ENCODE assay signal across 21 cellular contexts in the genomic region with DNA sequence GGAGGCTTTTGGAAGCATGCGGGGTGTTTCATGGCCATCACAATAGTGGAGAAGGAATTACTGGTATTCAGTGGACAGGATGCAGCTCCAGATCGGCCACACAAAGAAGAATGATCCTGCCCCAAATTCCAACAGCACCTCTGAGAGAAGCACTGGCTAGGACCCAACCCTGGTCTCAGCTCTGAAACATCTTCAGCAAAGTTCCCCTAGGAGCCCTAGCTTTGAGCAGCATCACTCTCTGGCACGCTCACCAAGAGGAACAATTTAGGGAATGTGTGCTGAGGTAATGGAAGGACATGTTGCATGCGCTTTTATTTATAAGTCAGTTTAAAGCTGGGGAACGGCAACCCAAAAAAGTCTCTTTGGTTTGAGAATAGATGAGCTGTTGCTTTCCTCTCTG. TPM values are rescaled to one million over a fixed set of nuclear protein-coding genes. Genes with fewer than 3 reads are reported as not detected.
A peak's percentile ranks its signal among the peaks of the same experiment; 100 is the strongest.
DNase-seq lines count a peak whose midpoint lies in the region; ATAC-seq and TF ChIP-seq lines count a peak whose summit lies in the region.
"Had no signal": no experiment of that assay in that cellular context is flagged by ENCODE, and none has a peak within 500 bp of the region (broad histone marks: within the 10 kb centered on the region; RNA-seq: fewer than 3 reads in every experiment).

No MANE protein-coding gene starts in this region.

- TF ChIP-seq POLR2A in esophagus squamous epithelium (IDR thresholded peaks at IDR 0.05) = no peak
- TF ChIP-seq POLR2A in uterus (IDR thresholded peaks at IDR 0.05) = no peak

- H3K27ac ChIP-seq in esophagus squamous epithelium (peak overlapping the region in 3 of 4 donors; percentile 44 to 77 (median 71)), uterus (peak overlapping the region; percentile 2 to 39)
- H3K27ac ChIP-seq: 22Rv1, parathyroid adenoma, spleen had no signal

- H3K27me3 ChIP-seq in esophagus squamous epithelium = no peaks in the 10 kb centered on the region
- no peaks in the 10 kb centered on the region for H3K27me3 ChIP-seq in uterus
- H3K27me3 ChIP-seq: spleen, tibial nerve had no signal

- WGBS in esophagus squamous epithelium, 2 donors = 78 to 81% methylated on average over 4 to 5 of the region's 5 CpGs

- no peak for DNase-seq in Right ventricle myocardium superior
- no peak for DNase-seq in cardiac septum (ENCODE audit: low spot score)
- DNase-seq in esophagus squamous epithelium (lab: John Stamatoyannopoulos, UW) = no peak
- no peak for DNase-seq in neural crest cell (ENCODE audit: low read depth, low spot score)
- peak in 1 of 2 donors; percentile 35 for DNase-seq in uterus
- DNase-seq in NOMO-1 treated with DMSO at 0.1 percent for 48 hours (lab: John Stamatoyannopoulos, UW; ENCODE audit: unreplicated experiment) = no peak
- DNase-seq: activated CD4-positive, alpha-beta T cell treated with anti-CD3 and anti-CD28 coated beads for 48 hours; activated CD8-positive, alpha-beta memory T cell treated with anti-CD3 and anti-CD28 coated beads, Interleukin-2, amount 50 U/mL, for 48 hours; CD4-positive, alpha-beta T cell; cortex of kidney; DMS79; mucosa of descending colon; NCI-H2171 treated with DMSO at 0.1 percent for 48 hours; spleen; SW 1271 had no signal

- H3K4me1 ChIP-seq in esophagus squamous epithelium (peaks cover 0 to 16% (median 0%) of the 10 kb centered on the region in 3 donors), uterus (no peaks in the 10 kb centered on the region)
- H3K4me1 ChIP-seq: parathyroid adenoma, spleen had no signal

- no peak overlapping the region for H3K4me3 ChIP-seq in esophagus squamous epithelium
- no peak overlapping the region for H3K4me3 ChIP-seq in uterus
- H3K4me3 ChIP-seq: mucosa of descending colon, spleen, tibial nerve had no signal

- peaks cover 0 to 15% (median 0%) of the 10 kb centered on the region in 3 donors for H3K9me3 ChIP-seq in esophagus squamous epithelium
- no peaks in the 10 kb centered on the region for H3K9me3 ChIP-seq in uterus
- H3K9me3 ChIP-seq: mucosa of descending colon had no signal

- TF ChIP-seq CTCF in esophagus squamous epithelium (IDR thresholded peaks at IDR 0.05) = no peak
- no peak for TF ChIP-seq CTCF in neural crest cell (conservative IDR thresholded peaks at IDR 0.05)
- no peak for TF ChIP-seq CTCF in uterus (IDR thresholded peaks at IDR 0.05)

- peaks cover 10% of the 10 kb centered on the region for H3K9me3 Mint-ChIP-seq in neural crest cell

- ATAC-seq in Right ventricle myocardium superior (ENCODE audit: poor library complexity) (peak; percentile 28), GM18502 (IDR thresholded peaks at IDR 0.05; ENCODE audit: poor library complexity, unreplicated experiment) (no peak), HG02678 (IDR thresholded peaks at IDR 0.05; ENCODE audit: unreplicated experiment) (no peak)
- ATAC-seq: HCT116, mucosa of descending colon had no signal

- peaks cover 11% of the 10 kb centered on the region for H3K36me3 Mint-ChIP-seq in neural crest cell (ENCODE audit: low read depth)

- H3K36me3 ChIP-seq in esophagus squamous epithelium = no peaks in the 10 kb centered on the region
- no peaks in the 10 kb centered on the region for H3K36me3 ChIP-seq in uterus
- H3K36me3 ChIP-seq: spleen, tibial nerve had no signal

- H3K4me1 Mint-ChIP-seq in neural crest cell = peaks cover 10% of the 10 kb centered on the region

- no peak overlapping the region for H3K27ac Mint-ChIP-seq in neural crest cell (ENCODE audit: unreplicated experiment)
- H3K27ac Mint-ChIP-seq: CD4-positive, alpha-beta T cell had no signal

- peak overlapping the region; percentile 47 for H3K4me3 Mint-ChIP-seq in neural crest cell
- H3K4me3 Mint-ChIP-seq: CD4-positive, alpha-beta T cell had no signal

- H3K27me3 Mint-ChIP-seq in neural crest cell (ENCODE audit: low read depth) = peaks cover 11% of the 10 kb centered on the region
- H3K27me3 Mint-ChIP-seq: CD4-positive, alpha-beta T cell had no signal

- intact Hi-C loops in Right ventricle myocardium superior (cut with DNase I) = no loop called here
- intact Hi-C loops in cardiac septum (cut with DNase I) = no loop called here
- intact Hi-C loops in esophagus squamous epithelium (cut with DNase I) = no loop called here
- intact Hi-C loops in uterus (cut with DNase I; ENCODE audit: low total_unique reads) = no loop called here

RNA-seq across cellular contexts. Expression of gene OPN1SW, which starts 5.5 kb away (rescaled TPM):
- total RNA-seq in Right ventricle myocardium superior = not detected
- total RNA-seq in cardiac septum = not detected
- not detected for total RNA-seq in esophagus squamous epithelium
- total RNA-seq in neural crest cell = not detected in 2 replicates
- total RNA-seq in uterus = not detected
- total RNA-seq: CD4-positive, alpha-beta T cell; mucosa of descending colon; spleen; tibial nerve had no signal

RNA-seq across cellular contexts. Expression of gene CCDC136, which starts 10.6 kb away (rescaled TPM):
- total RNA-seq in Right ventricle myocardium superior (5.2 TPM), cardiac septum (14.5 TPM), esophagus squamous epithelium (1 to 10 TPM in 2 of 4 donors, under 1 TPM in 2; 0.09 to 5.1 (median 2.2) TPM), neural crest cell (70.6 and 72.2 TPM in 2 replicates), uterus (10 to 100 TPM; 11.5 to 26.4 (median 14.8) TPM)

RNA-seq across cellular contexts. Expression of gene CALU, which starts 42.0 kb away (rescaled TPM):
- total RNA-seq in Right ventricle myocardium superior (165 TPM), cardiac septum (326 TPM), esophagus squamous epithelium (10 to 100 TPM; 23.5 to 66.6 (median 50.8) TPM), neural crest cell (139 and 145 TPM in 2 replicates), uterus (100 to 1,000 TPM in 3 of 4 donors, 10 to 100 TPM in 1; 83.0 to 334 (median 108) TPM)

RNA-seq across cellular contexts. Expression of gene FLNC, which starts 49.1 kb away (rescaled TPM):
- 601 TPM for total RNA-seq in Right ventricle myocardium superior
- 1,261 TPM for total RNA-seq in cardiac septum
- 10 to 100 TPM in 2 of 4 donors, 1 to 10 TPM in 2; 3.0 to 27.3 (median 7.5) TPM for total RNA-seq in esophagus squamous epithelium
- total RNA-seq in neural crest cell = 5.3 and 5.6 TPM in 2 replicates
- 100 to 1,000 TPM in 2 of 4 donors, 10 to 100 TPM in 2; 16.5 to 126 (median 105) TPM for total RNA-seq in uterus
